Comparison of ENCODE assay signal across 8 cellular contexts in genomic region chr6:73309784-73310502, GRCh38.
DNase-seq lines count a peak whose midpoint lies in the region; ATAC-seq lines count a peak whose summit lies in the region.

No MANE protein-coding gene starts in this region.

- no peaks in the 10 kb centered on the region for H3K36me3 Mint-ChIP-seq in memory B cell

- peak overlapping the region; percentile 99 for H3K4me3 Mint-ChIP-seq in memory B cell

- peaks cover 8% of the 10 kb centered on the region for H3K27me3 Mint-ChIP-seq in memory B cell

- ATAC-seq in GM18520 (IDR thresholded peaks at IDR 0.05; ENCODE audit: unreplicated experiment) (peak; percentile 98), HG03025 (IDR thresholded peaks at IDR 0.05; ENCODE audit: low FRiP score, unreplicated experiment) (peak; percentile 99), memory B cell (ENCODE audit: low read depth) (peak; percentile 83)

- H3K9me3 Mint-ChIP-seq in memory B cell: no peaks in the 10 kb centered on the region

- H3K4me1 Mint-ChIP-seq in memory B cell: peaks cover 9% of the 10 kb centered on the region

- DNase-seq in AG08395 (ENCODE audit: low spot score): peak; percentile 69
- DNase-seq in NCI-H2227 treated with DMSO at 0.1 percent for 48 hours (lab: John Stamatoyannopoulos, UW): peak; percentile 69
- peak; percentile 35 to 38 for DNase-seq in activated CD4-positive, alpha-beta T cell treated with anti-CD3 and anti-CD28 coated beads, Interleukin-2, amount 50 U/mL, for 24 hours (ENCODE audit: low read depth in 1 of 2, low spot score in 1 of 2)
- peak; percentile 12 for DNase-seq in effector CD4-positive, alpha-beta T cell
- peak; percentile 15 to 49 for DNase-seq in memory B cell (ENCODE audit: low spot score in 2 of 2)
- peak; percentile 25 for DNase-seq in stimulated activated CD8-positive, alpha-beta memory T cell treated with anti-CD3 and anti-CD28 coated beads, Interleukin-15, amount 100 ng/mL, for 24 hours (ENCODE audit: low read depth)

- H3K27ac Mint-ChIP-seq in memory B cell: peak overlapping the region; percentile 92

Comparison
In these comparisons a context has a peak if more than half of its experiments do, and no peak if none do; other contexts are left out.
1. Peak in every context shown above with its lines: DNase-seq and ATAC-seq.
2. DNase-seq: peak in every context shown above with its lines; median percentile 69 in AG08395; 69 in NCI-H2227 treated with DMSO at 0.1 percent for 48 hours; 36 in activated CD4-positive, alpha-beta T cell treated with anti-CD3 and anti-CD28 coated beads, Interleukin-2, amount 50 U/mL, for 24 hours; 32 in memory B cell; 25 in stimulated activated CD8-positive, alpha-beta memory T cell treated with anti-CD3 and anti-CD28 coated beads, Interleukin-15, amount 100 ng/mL, for 24 hours; 12 in effector CD4-positive, alpha-beta T cell.